ENCODE assay signal across 1 cellular context in genomic region chr1:89592879-89593302, GRCh38.
TF ChIP-seq lines count a peak whose summit lies in the region.
"Not testable (repeated sequence)": the region's sequence is repeated elsewhere in the genome, so short reads cannot be mapped to it uniquely, and the experiment has no call there.

No MANE protein-coding gene starts in this region.

TF ChIP-seq in HepG2, 621 proteins besides CTCF, POLR2A, EP300 and RAD21 (continued from another document and continues in another):
- TF ChIP-seq ZNF292 (CRISPR knock-in tag; IDR thresholded peaks at IDR 0.05; ENCODE audit: borderline replicate concordance, low read depth), result peak; percentile 57; the same call in 1 of the 2 replicates
- 0 out of 2 replicates have a peak, but pooled peaks have one; percentile 42 for TF ChIP-seq MEIS1 (CRISPR knock-in tag; IDR thresholded peaks at IDR 0.05; ENCODE audit: borderline replicate concordance)
- TF ChIP-seq FOXP1 (IDR thresholded peaks at IDR 0.05); GABPA (IDR thresholded peaks at IDR 0.05; ENCODE audit: low read depth, low read length): not testable (repeated sequence)
- peak; percentile 39; the same call in 1 of the 2 replicates for TF ChIP-seq FOXP1 (CRISPR knock-in tag; IDR thresholded peaks at IDR 0.05)
- TF ChIP-seq IKZF5 (CRISPR knock-in tag; IDR thresholded peaks at IDR 0.05), result peak; percentile 99
- TF ChIP-seq NFIC (IDR thresholded peaks at IDR 0.05; ENCODE audit: low read length), result peak; percentile 57; the same call in 1 of the 2 replicates
- TF ChIP-seq ZNF878 (CRISPR knock-in tag; IDR thresholded peaks at IDR 0.05), result peak; percentile 51; the same call in 1 of the 2 replicates
- peak; percentile 94 for TF ChIP-seq CEBPB (IDR thresholded peaks at IDR 0.05; ENCODE audit: borderline replicate concordance, low read depth, low read length)
- TF ChIP-seq KDM3A (CRISPR knock-in tag; IDR thresholded peaks at IDR 0.05; ENCODE audit: low read depth), result 0 out of 2 replicates have a peak, but pooled peaks have one; percentile 45
- 0 out of 2 replicates have a peak, but pooled peaks have one; percentile 50 for TF ChIP-seq ERF (CRISPR knock-in tag; IDR thresholded peaks at IDR 0.05)
- peak; percentile 20; the same call in 1 of the 2 replicates for TF ChIP-seq KDM2A (CRISPR knock-in tag; IDR thresholded peaks at IDR 0.05; ENCODE audit: borderline replicate concordance, low read depth)
- TF ChIP-seq SALL1 (CRISPR knock-in tag; IDR thresholded peaks at IDR 0.05), result peak; percentile 91
- peak; percentile 77 for TF ChIP-seq ZMYM3 (CRISPR knock-in tag; IDR thresholded peaks at IDR 0.05)
- TF ChIP-seq CHD4 (IDR thresholded peaks at IDR 0.05; ENCODE audit: borderline replicate concordance, low read length), result peak; percentile 28; the same call in 1 of the 2 replicates
- TF ChIP-seq ZKSCAN8 (CRISPR knock-in tag; IDR thresholded peaks at IDR 0.05; ENCODE audit: borderline replicate concordance), result 0 out of 2 replicates have a peak, but pooled peaks have one; percentile 36
- peak; percentile 33; the same call in 1 of the 2 replicates for TF ChIP-seq CBX5 (CRISPR knock-in tag; IDR thresholded peaks at IDR 0.05; ENCODE audit: borderline replicate concordance)
- TF ChIP-seq TCF7 (IDR thresholded peaks at IDR 0.05; ENCODE audit: low read depth), result peak; percentile 45
- peak; percentile 37; the same call in 1 of the 2 replicates for TF ChIP-seq SIX4 (CRISPR knock-in tag; IDR thresholded peaks at IDR 0.05)
- TF ChIP-seq ZNF747 (CRISPR knock-in tag; IDR thresholded peaks at IDR 0.05; ENCODE audit: borderline replicate concordance), result peak; percentile 47; the same call in 1 of the 2 replicates
- peak; percentile 48; the same call in 1 of the 2 replicates for TF ChIP-seq FOSL2 (CRISPR knock-in tag; IDR thresholded peaks at IDR 0.05)
- TF ChIP-seq ETV6 (CRISPR knock-in tag; conservative IDR thresholded peaks at IDR 0.05), result peak; percentile 100
- peak; percentile 56; the same call in 1 of the 2 replicates for TF ChIP-seq CCDC6 (CRISPR knock-in tag; IDR thresholded peaks at IDR 0.05)
- TF ChIP-seq HMG20B (CRISPR knock-in tag; conservative IDR thresholded peaks at IDR 0.05), result peak; percentile 56
- 0 out of 2 replicates have a peak, but pooled peaks have one; percentile 13 for TF ChIP-seq HNF4A (CRISPR knock-in tag; IDR thresholded peaks at IDR 0.05)
- TF ChIP-seq TBX2 (CRISPR knock-in tag; IDR thresholded peaks at IDR 0.05; ENCODE audit: borderline replicate concordance), result peak; percentile 60; the same call in 1 of the 2 replicates
- peak; percentile 37 for TF ChIP-seq ASH2L (IDR thresholded peaks at IDR 0.05; ENCODE audit: insufficient read length, low read depth, low read length)
- TF ChIP-seq ZNF609 (CRISPR knock-in tag; IDR thresholded peaks at IDR 0.05; ENCODE audit: borderline replicate concordance), result peak; percentile 66; the same call in 1 of the 2 replicates
- peak; percentile 67; the same call in 1 of the 2 replicates for TF ChIP-seq TARDBP (CRISPR knock-in tag; IDR thresholded peaks at IDR 0.05)
- TF ChIP-seq HMGXB4 (CRISPR knock-in tag; IDR thresholded peaks at IDR 0.05; ENCODE audit: borderline replicate concordance in 1 of 2, low read depth in 1 of 2), result peak; percentile 21 to 54; a peak in 1 of 4 replicates
- TF ChIP-seq SKIL (CRISPR knock-in tag; IDR thresholded peaks at IDR 0.05; ENCODE audit: borderline replicate concordance), result peak; percentile 15; the same call in 1 of the 2 replicates
- peak; percentile 25; the same call in 1 of the 2 replicates for TF ChIP-seq ATF1 (CRISPR knock-in tag; IDR thresholded peaks at IDR 0.05)
- TF ChIP-seq MIER2 (CRISPR knock-in tag; IDR thresholded peaks at IDR 0.05), result 0 out of 2 replicates have a peak, but pooled peaks have one; percentile 25
- TF ChIP-seq MBD4 (IDR thresholded peaks at IDR 0.05; ENCODE audit: borderline replicate concordance, low read length), result peak; percentile 68; the same call in 1 of the 2 replicates
- peak; percentile 60; the same call in 1 of the 2 replicates for TF ChIP-seq ZSCAN5A (CRISPR knock-in tag; IDR thresholded peaks at IDR 0.05; ENCODE audit: borderline replicate concordance)
- peak; percentile 83; the same call in 1 of the 2 replicates for TF ChIP-seq ETV5 (CRISPR knock-in tag; IDR thresholded peaks at IDR 0.05; ENCODE audit: borderline replicate concordance)
- TF ChIP-seq ZSCAN29 (CRISPR knock-in tag; conservative IDR thresholded peaks at IDR 0.05), result 0 out of 2 replicates have a peak, but pooled peaks have one; percentile 49
- peak; percentile 80 for TF ChIP-seq HDAC2 (CRISPR knock-in tag; IDR thresholded peaks at IDR 0.05)
- TF ChIP-seq RCOR2 (CRISPR knock-in tag; IDR thresholded peaks at IDR 0.05), result peak; percentile 92
- peak; percentile 64 for TF ChIP-seq GABPA (CRISPR knock-in tag; IDR thresholded peaks at IDR 0.05; ENCODE audit: low read depth)
- TF ChIP-seq BHLHE40 (IDR thresholded peaks at IDR 0.05; ENCODE audit: low read length), result 0 out of 2 replicates have a peak, but pooled peaks have one; percentile 15
- peak; percentile 72 for TF ChIP-seq PAXIP1 (CRISPR knock-in tag; conservative IDR thresholded peaks at IDR 0.05)
- 0 out of 2 replicates have a peak, but pooled peaks have one; percentile 32 for TF ChIP-seq ELF1 (CRISPR knock-in tag; IDR thresholded peaks at IDR 0.05)
- TF ChIP-seq ZNF280D (CRISPR knock-in tag; IDR thresholded peaks at IDR 0.05), result peak; percentile 83; the same call in 1 of the 2 replicates
